ENCODE assay signal across 8 cellular contexts in genomic region chr6:28944412-28945006, GRCh38. TPM values are rescaled to one million over a fixed set of nuclear protein-coding genes. Genes with fewer than 3 reads are reported as not detected.
DNase-seq lines count a peak whose midpoint lies in the region; ATAC-seq and TF ChIP-seq lines count a peak whose summit lies in the region.

No MANE protein-coding gene starts in this region.

- H3K4me3 Mint-ChIP-seq in activated CD4-positive, alpha-beta memory T cell treated with anti-CD3 and anti-CD28 coated beads for 36 hours, result peak overlapping the region; percentile 82

- peak overlapping the region; percentile 98 for H2AFZ ChIP-seq in GM23248

- peak overlapping the region; percentile 99 for H3K4me2 ChIP-seq in GM23248 (ENCODE audit: unreplicated experiment)

- H3K79me2 ChIP-seq in GM23248 (ENCODE audit: insufficient read depth), result no peaks in the 10 kb centered on the region

- H3K4me1 ChIP-seq in GM23248 (ENCODE audit: insufficient read depth), result no peaks in the 10 kb centered on the region

- peaks cover 8% of the 10 kb centered on the region for H3K36me3 Mint-ChIP-seq in activated CD4-positive, alpha-beta memory T cell treated with anti-CD3 and anti-CD28 coated beads for 36 hours

- no peak for TF ChIP-seq CTCF in 22Rv1 (IDR thresholded peaks at IDR 0.05)

- peak overlapping the region; percentile 92 for H3K27ac Mint-ChIP-seq in activated CD4-positive, alpha-beta memory T cell treated with anti-CD3 and anti-CD28 coated beads for 36 hours

- H3K27ac ChIP-seq in 22Rv1 (peak overlapping the region; percentile 85), GM23248 (peak overlapping the region; percentile 68)

- H3K4me3 ChIP-seq in GM23248, result peak overlapping the region; percentile 82

- peaks cover 44% of the 10 kb centered on the region for H3K4me1 Mint-ChIP-seq in activated CD4-positive, alpha-beta memory T cell treated with anti-CD3 and anti-CD28 coated beads for 36 hours (ENCODE audit: low read depth)

- peak overlapping the region; percentile 78 for H3K9ac ChIP-seq in GM23248

- ATAC-seq in GM21515 (IDR thresholded peaks at IDR 0.05; ENCODE audit: unreplicated experiment), result no peak

- CTCF ChIA-PET in activated CD4-positive, alpha-beta memory T cell treated with anti-CD3 and anti-CD28 coated beads for 36 hours (lab: Charles Lee), result no interaction called here

- POLR2A ChIA-PET in activated CD4-positive, alpha-beta memory T cell treated with anti-CD3 and anti-CD28 coated beads for 36 hours (lab: Charles Lee), result no interaction called here

- no peaks in the 10 kb centered on the region for H3K9me2 ChIP-seq in GM23248 (ENCODE audit: insufficient read depth)

- WGBS in GM23248 (ENCODE audit: low coverage in 1 of 2, low lambda C conversion rate in 2 of 2, missing lambda C conversion rate in 2 of 2), 2 experiments, result 8% methylated on average over 13 of the region's 13 CpGs

- in situ Hi-C loops in GM23248 (cut with MboI), result no loop called here

- no peaks in the 10 kb centered on the region for H3K27me3 Mint-ChIP-seq in activated CD4-positive, alpha-beta memory T cell treated with anti-CD3 and anti-CD28 coated beads for 36 hours

- no peaks in the 10 kb centered on the region for H3K27me3 ChIP-seq in GM23248 (replicated peaks; ENCODE audit: insufficient read depth)

- no peaks in the 10 kb centered on the region for H4K20me1 ChIP-seq in GM23248 (ENCODE audit: insufficient read depth)

- H3K36me3 ChIP-seq in GM23248 (ENCODE audit: low read depth), result no peaks in the 10 kb centered on the region

- H3K9me3 ChIP-seq in GM23248 (ENCODE audit: low read depth), result no peaks in the 10 kb centered on the region

- H3K9me3 Mint-ChIP-seq in activated CD4-positive, alpha-beta memory T cell treated with anti-CD3 and anti-CD28 coated beads for 36 hours, result no peaks in the 10 kb centered on the region

- peaks cover 28% of the 10 kb centered on the region for H3F3A ChIP-seq in GM23248 (ENCODE audit: insufficient read depth)

- peak; percentile 80 for DNase-seq in GM23248
- DNase-seq in NCI-H748 (lab: John Stamatoyannopoulos, UW; ENCODE audit: unreplicated experiment), result peak; percentile 83
- DNase-seq in activated CD4-positive, alpha-beta memory T cell treated with anti-CD3 and anti-CD28 coated beads for 36 hours, result peak; percentile 84
- peak; percentile 41 for DNase-seq in effector CD4-positive, alpha-beta T cell
- DNase-seq in lung microvascular endothelial cell (ENCODE audit: low read depth in 2 of 2), result peak; percentile 81 to 85
- peak in 2 of 3 donors; percentile 56 to 65 for DNase-seq in stimulated activated CD4-positive, alpha-beta T cell treated with anti-CD3 and anti-CD28 coated beads, TNF-alpha, amount 100 ng/mL, for 48 hours (ENCODE audit: low read depth in 3 of 3)

- intact Hi-C loops in activated CD4-positive, alpha-beta memory T cell treated with anti-CD3 and anti-CD28 coated beads for 36 hours (cut with micrococcal nuclease), result loop anchor here (1.0 to 10.0 kb wide), 5 partner anchors 9 to 1052 kb away; a partner anchor contains a TSS

RNA-seq across cellular contexts. Expression of gene TRIM27, which starts 20.7 kb away (rescaled TPM):
- 56.1 and 67.7 TPM in 2 replicates for total RNA-seq in GM23248 (2014; rRNA removed; shearing (Covaris generic))
- polyA plus RNA-seq in GM23248 (2016; fragmentation: Nextera tagmentation; extraction: Ambion mirVana), result 40.2 and 42.1 TPM in 2 replicates
- total RNA-seq in activated CD4-positive, alpha-beta memory T cell treated with anti-CD3 and anti-CD28 coated beads for 36 hours, result 10 to 100 TPM; 49.7 to 54.6 TPM
- 40.8 and 58.5 TPM in 2 replicates for total RNA-seq in lung microvascular endothelial cell
